8 cellular contexts compared by ENCODE assay signal in genomic region chr19:42286349-42287016, GRCh38. TPM values are rescaled to one million over a fixed set of nuclear protein-coding genes. Genes with fewer than 3 reads are reported as not detected.
DNase-seq lines count a peak whose midpoint lies in the region; ATAC-seq, FAIRE-seq and TF ChIP-seq lines count a peak whose summit lies in the region.

No MANE protein-coding gene starts in this region.

- H4K20me1 ChIP-seq in K562 (replicated peaks; ENCODE audit: control insufficient read depth, insufficient read depth, low read length), result 0 out of 2 replicates have a peak, but pooled peaks cover 8% of the 10 kb centered on the region

- 56% methylated on average over 10 of the region's 13 CpGs for WGBS in K562 (ENCODE audit: insufficient coverage, low coverage, missing lambda C conversion rate)

- TF ChIP-seq EP300 in K562 (IDR thresholded peaks at IDR 0.05; ENCODE audit: low read length), result no peak

- POLR2A ChIA-PET in K562 (lab: Yijun Ruan, JAX), result no interaction called here

- no peak for TF ChIP-seq RAD21 in K562 (CRISPR knock-in tag; conservative IDR thresholded peaks at IDR 0.05 in 1 of 2, IDR thresholded peaks at IDR 0.05 in 1 of 2)

- H3K4me3 Mint-ChIP-seq in activated naive CD8-positive, alpha-beta T cell, result no peak overlapping the region
- H3K4me3 Mint-ChIP-seq in activated naive CD8-positive, alpha-beta T cell treated with anti-CD3 and anti-CD28 coated beads, Interleukin-2, amount 50 U/mL, for 24 hours, result no peak overlapping the region
- peak overlapping the region; percentile 94 for H3K4me3 Mint-ChIP-seq in memory B cell

- peak overlapping the region; percentile 83 for H3K4me2 ChIP-seq in K562 (ENCODE audit: insufficient read depth, low read length)

- H3K9me1 ChIP-seq in K562 (ENCODE audit: control insufficient read depth, insufficient read depth, low read length), result no peaks in the 10 kb centered on the region

- no peak for FAIRE-seq in K562 (lab: Jason Lieb, UNC)

- peak overlapping the region; percentile 70 to 94; a peak in 3 of 4 replicates for H3K9ac ChIP-seq in K562 (ENCODE audit: insufficient read depth in 1 of 2, low read depth in 2 of 2, low read length in 2 of 2)

- no peaks in the 10 kb centered on the region for H3K9me3 ChIP-seq in K562 (replicated peaks; ENCODE audit: control insufficient read depth, insufficient read depth, low read depth, low read length)
- H3K9me3 ChIP-seq in vagina, result no peaks in the 10 kb centered on the region

- intact Hi-C loops in K562 (cut with micrococcal nuclease), result no loop called here
- intact Hi-C loops in vagina (cut with DNase I), result no loop called here

- TF ChIP-seq POLR2A in K562 (conservative IDR thresholded peaks at IDR 0.05), result no peak
- no peak for TF ChIP-seq POLR2A in vagina (IDR thresholded peaks at IDR 0.05)

- no peaks in the 10 kb centered on the region for H3K27me3 Mint-ChIP-seq in activated naive CD8-positive, alpha-beta T cell
- H3K27me3 Mint-ChIP-seq in activated naive CD8-positive, alpha-beta T cell treated with anti-CD3 and anti-CD28 coated beads, Interleukin-2, amount 50 U/mL, for 24 hours, result no peaks in the 10 kb centered on the region
- H3K27me3 Mint-ChIP-seq in memory B cell, result no peaks in the 10 kb centered on the region

- H3K27ac ChIP-seq in K562 (ENCODE audit: extremely low read depth, low read depth, low read length) (peak overlapping the region; percentile 34; the same call in 1 of the 3 replicates), vagina (peak overlapping the region; percentile 94)

- 0 out of 6 replicates have a peak, but pooled peaks of 1 of the 3 experiments have one; percentile 14 for TF ChIP-seq CTCF in K562 (IDR thresholded peaks at IDR 0.05 in 2 of 3, conservative IDR thresholded peaks at IDR 0.05 in 1 of 3; ENCODE audit: insufficient read depth in 2 of 3, low read depth in 1 of 3, low read length in 3 of 3)
- no peak for TF ChIP-seq CTCF in vagina (IDR thresholded peaks at IDR 0.05)

- no TSS peak for BruUV-seq in K562 (replicated peaks; lab: Mats Ljungman, UMichigan)

- H3K9me3 Mint-ChIP-seq in activated naive CD8-positive, alpha-beta T cell (ENCODE audit: low read depth), result no peaks in the 10 kb centered on the region
- H3K9me3 Mint-ChIP-seq in activated naive CD8-positive, alpha-beta T cell treated with anti-CD3 and anti-CD28 coated beads, Interleukin-2, amount 50 U/mL, for 24 hours, result no peaks in the 10 kb centered on the region
- no peaks in the 10 kb centered on the region for H3K9me3 Mint-ChIP-seq in memory B cell

- H3K4me1 Mint-ChIP-seq in activated naive CD8-positive, alpha-beta T cell (ENCODE audit: low read depth), result peaks cover 26% of the 10 kb centered on the region
- peaks cover 17% of the 10 kb centered on the region for H3K4me1 Mint-ChIP-seq in activated naive CD8-positive, alpha-beta T cell treated with anti-CD3 and anti-CD28 coated beads, Interleukin-2, amount 50 U/mL, for 24 hours
- peaks cover 28% of the 10 kb centered on the region for H3K4me1 Mint-ChIP-seq in memory B cell

- peak overlapping the region; percentile 81 for H3K27ac Mint-ChIP-seq in activated naive CD8-positive, alpha-beta T cell
- H3K27ac Mint-ChIP-seq in activated naive CD8-positive, alpha-beta T cell treated with anti-CD3 and anti-CD28 coated beads, Interleukin-2, amount 50 U/mL, for 24 hours, result no peak overlapping the region
- H3K27ac Mint-ChIP-seq in memory B cell, result peak overlapping the region; percentile 76

- H3K4me3 ChIP-seq in K562, result no peak overlapping the region
- H3K4me3 ChIP-seq in vagina, result peak overlapping the region; percentile 11 to 90

- ATAC-seq in activated naive CD8-positive, alpha-beta T cell treated with anti-CD3 and anti-CD28 coated beads, Interleukin-2, amount 50 U/mL, for 24 hours, result no peak
- no peak for ATAC-seq in K562
- ATAC-seq in memory B cell (ENCODE audit: low read depth), result no peak

- CTCF ChIA-PET in K562 (lab: Yijun Ruan, JAX; ENCODE audit: low intra/inter-chr PET ratio), result no interaction called here

- H2AFZ ChIP-seq in K562 (ENCODE audit: low read depth, low read length), result no peak overlapping the region

- peaks cover 36 to 80% of the 10 kb centered on the region in 2 experiments for H3K4me1 ChIP-seq in K562 (replicated peaks in 1 of 2; ENCODE audit: control insufficient read depth in 2 of 2, insufficient read depth in 2 of 2, low read length in 2 of 2)
- H3K4me1 ChIP-seq in vagina, result peaks cover 47% of the 10 kb centered on the region

- DNase-seq in activated naive CD8-positive, alpha-beta T cell treated with anti-CD3 and anti-CD28 coated beads, Interleukin-2, amount 50 U/mL, for 24 hours, result no peak
- DNase-seq in K562 (ENCODE audit: extremely low read depth in 1 of 4, low spot score in 3 of 4), result peak; percentile 45 to 66 (median 56)
- DNase-seq in memory B cell (ENCODE audit: low spot score in 2 of 2), result no peak
- DNase-seq in vagina (ENCODE audit: extremely low spot score in 2 of 2), result no peak
- no peak for DNase-seq in stimulated activated CD4-positive, alpha-beta T cell treated with anti-CD3 and anti-CD28 coated beads, Interleukin-2, amount 100 ng/mL, for 24 hours
- DNase-seq in stimulated activated CD4-positive, alpha-beta T cell treated with anti-CD3 and anti-CD28 coated beads, Interleukin-2, amount 100 ng/mL, for 48 hours, result no peak
- no peak for DNase-seq in GOT3 (lab: John Stamatoyannopoulos, UW)

- H3K27me3 ChIP-seq in K562 (ENCODE audit: control insufficient read depth in 2 of 2, insufficient read depth in 2 of 2, low read length in 2 of 2) (no peaks in the 10 kb centered on the region; a peak in 1 of 5 replicates), vagina (no peaks in the 10 kb centered on the region)

- H3K36me3 ChIP-seq in K562 (ENCODE audit: control insufficient read depth, insufficient read depth, low read length), result peaks cover 50% of the 10 kb centered on the region; the same call in 2 of the 3 replicates
- H3K36me3 ChIP-seq in vagina, result peaks cover 0 to 41% of the 10 kb centered on the region in 2 donors

- H3K36me3 Mint-ChIP-seq in activated naive CD8-positive, alpha-beta T cell, result no peaks in the 10 kb centered on the region
- H3K36me3 Mint-ChIP-seq in activated naive CD8-positive, alpha-beta T cell treated with anti-CD3 and anti-CD28 coated beads, Interleukin-2, amount 50 U/mL, for 24 hours (ENCODE audit: low read depth), result peaks cover 6% of the 10 kb centered on the region
- peaks cover 6% of the 10 kb centered on the region for H3K36me3 Mint-ChIP-seq in memory B cell

- H3K79me2 ChIP-seq in K562 (ENCODE audit: control insufficient read depth, insufficient read depth, low read length), result peaks cover 44% of the 10 kb centered on the region

- in situ Hi-C loops in K562 (cut with MboI), result no loop called here

RNA-seq across cellular contexts. Expression of gene PRR19, which starts 15.4 kb away (rescaled TPM):
- 0.30 and 0.67 TPM in 2 replicates for total RNA-seq in K562 (2011; cell fraction: chromatin; rRNA removed; ENCODE audit: low replicate concordance)
- total RNA-seq in K562 (2011; cell fraction: nucleolus; rRNA removed), result 0.39 and 0.83 TPM in 2 replicates
- 0.76 and 0.81 TPM in 2 replicates for total RNA-seq in K562 (2011; cell fraction: nucleoplasm; rRNA removed)
- total RNA-seq in K562 (2014; rRNA removed) (0.54 and 1.1 TPM in 2 replicates), K562 (2014; rRNA removed; fragmentation: Illumina TruSeq; extraction: Trizol) (0.11 and 0.32 TPM in 2 replicates), K562 (2015; rRNA removed; fragmentation: Illumina TruSeq; extraction: Trizol) (0.94 and 1.1 TPM in 2 replicates), K562 (2021) (1.6 and 1.8 TPM in 2 replicates), vagina (not detected)
- polyA plus RNA-seq in K562 (2011; rRNA removed) (0.24 and 0.34 TPM in 2 replicates), K562 (2014; fragmentation: Illumina TruSeq; extraction: Trizol) (1.0 and 1.9 TPM in 2 replicates), K562 (2014; fragmentation: Nextera tagmentation; extraction: Ambion mirVana) (under 1 TPM; 0.10 to 0.18 TPM), K562 (2014; rRNA removed) (0.73 and 1.6 TPM in 2 replicates)
- 0.41 and 2.0 TPM in 2 replicates for polyA plus RNA-seq in K562 (2011; cell fraction: cytosol; rRNA removed)
- polyA plus RNA-seq in K562 (2011; cell fraction: nucleus; rRNA removed), result 0.21 and 0.77 TPM in 2 replicates
- polyA plus RNA-seq in K562 (2012), result 1.4 and 1.7 TPM in 2 replicates
- 0.15 and 0.32 TPM in 2 replicates for polyA minus RNA-seq in K562 (2011; rRNA and poly(A)+ RNA removed)
- 1.2 TPM in 1 of 2 replicates, not detected in the other for polyA minus RNA-seq in K562 (2011; cell fraction: cytosol; rRNA and poly(A)+ RNA removed)
- polyA minus RNA-seq in K562 (2011; cell fraction: nucleus; rRNA and poly(A)+ RNA removed), result 0.40 TPM in 1 of 2 replicates, not detected in the other

RNA-seq across cellular contexts. Expression of gene PAFAH1B3, which starts 15.9 kb away (rescaled TPM):
- 3.9 and 24.8 TPM in 2 replicates for total RNA-seq in K562 (2011; cell fraction: chromatin; rRNA removed; ENCODE audit: low replicate concordance)
- total RNA-seq in K562 (2011; cell fraction: nucleolus; rRNA removed), result 45.0 and 47.0 TPM in 2 replicates
- total RNA-seq in K562 (2011; cell fraction: nucleoplasm; rRNA removed), result 16.6 and 17.6 TPM in 2 replicates
- 114 and 146 TPM in 2 replicates for total RNA-seq in K562 (2014; rRNA removed)
- 28.7 and 48.0 TPM in 2 replicates for total RNA-seq in K562 (2014; rRNA removed; fragmentation: Illumina TruSeq; extraction: Trizol)
- 78.9 and 81.0 TPM in 2 replicates for total RNA-seq in K562 (2015; rRNA removed; fragmentation: Illumina TruSeq; extraction: Trizol)
- 130 and 138 TPM in 2 replicates for total RNA-seq in K562 (2021)
- 27.5 and 40.8 TPM in 2 replicates for polyA plus RNA-seq in K562 (2011; rRNA removed)
- polyA plus RNA-seq in K562 (2011; cell fraction: cytosol; rRNA removed), result 71.5 and 165 TPM in 2 replicates
- 47.4 and 73.9 TPM in 2 replicates for polyA plus RNA-seq in K562 (2011; cell fraction: nucleus; rRNA removed)
- 83.4 and 102 TPM in 2 replicates for polyA plus RNA-seq in K562 (2012)
- polyA plus RNA-seq in K562 (2014; fragmentation: Illumina TruSeq; extraction: Trizol), result 96.7 and 113 TPM in 2 replicates
- polyA plus RNA-seq in K562 (2014; fragmentation: Nextera tagmentation; extraction: Ambion mirVana), result 10 to 100 TPM; 10.5 to 23.5 TPM
- polyA plus RNA-seq in K562 (2014; rRNA removed), result 79.6 and 80.6 TPM in 2 replicates
- polyA minus RNA-seq in K562 (2011; rRNA and poly(A)+ RNA removed), result 20.7 and 34.8 TPM in 2 replicates
- 70.3 and 71.1 TPM in 2 replicates for polyA minus RNA-seq in K562 (2011; cell fraction: cytosol; rRNA and poly(A)+ RNA removed)
- 16.8 and 18.9 TPM in 2 replicates for polyA minus RNA-seq in K562 (2011; cell fraction: nucleus; rRNA and poly(A)+ RNA removed)
- total RNA-seq in vagina, result 21.9 TPM

RNA-seq across cellular contexts. Expression of gene CIC, which starts 17.4 kb away (rescaled TPM):
- 24.1 and 86.8 TPM in 2 replicates for total RNA-seq in K562 (2011; cell fraction: chromatin; rRNA removed; ENCODE audit: low replicate concordance)
- 64.6 and 65.9 TPM in 2 replicates for total RNA-seq in K562 (2011; cell fraction: nucleolus; rRNA removed)
- total RNA-seq in K562 (2011; cell fraction: nucleoplasm; rRNA removed), result 39.3 and 41.3 TPM in 2 replicates
- total RNA-seq in K562 (2014; rRNA removed), result 13.6 and 13.7 TPM in 2 replicates
- 1.5 and 2.2 TPM in 2 replicates for total RNA-seq in K562 (2014; rRNA removed; fragmentation: Illumina TruSeq; extraction: Trizol)
- 8.6 and 8.7 TPM in 2 replicates for total RNA-seq in K562 (2015; rRNA removed; fragmentation: Illumina TruSeq; extraction: Trizol)
- 37.6 and 44.7 TPM in 2 replicates for total RNA-seq in K562 (2021)
- 3.0 and 5.8 TPM in 2 replicates for polyA plus RNA-seq in K562 (2011; rRNA removed)
- polyA plus RNA-seq in K562 (2011; cell fraction: cytosol; rRNA removed), result 4.3 and 10.0 TPM in 2 replicates
- 37.3 and 64.7 TPM in 2 replicates for polyA plus RNA-seq in K562 (2011; cell fraction: nucleus; rRNA removed)
- 24.4 and 27.9 TPM in 2 replicates for polyA plus RNA-seq in K562 (2012)
- 12.0 and 21.5 TPM in 2 replicates for polyA plus RNA-seq in K562 (2014; fragmentation: Illumina TruSeq; extraction: Trizol)
- under 1 TPM; 0.07 to 0.13 TPM for polyA plus RNA-seq in K562 (2014; fragmentation: Nextera tagmentation; extraction: Ambion mirVana)
- polyA plus RNA-seq in K562 (2014; rRNA removed), result 18.9 and 19.9 TPM in 2 replicates
- 1.8 and 2.4 TPM in 2 replicates for polyA minus RNA-seq in K562 (2011; rRNA and poly(A)+ RNA removed)
- polyA minus RNA-seq in K562 (2011; cell fraction: cytosol; rRNA and poly(A)+ RNA removed), result 12.8 and 21.3 TPM in 2 replicates
- 14.4 and 16.6 TPM in 2 replicates for polyA minus RNA-seq in K562 (2011; cell fraction: nucleus; rRNA and poly(A)+ RNA removed)
- 36.1 TPM for total RNA-seq in vagina

RNA-seq across cellular contexts. Expression of gene TMEM145, which starts 26.6 kb away (rescaled TPM):
- total RNA-seq in K562 (2011; cell fraction: chromatin; rRNA removed; ENCODE audit: low replicate concordance), result 4.7 and 17.0 TPM in 2 replicates
- 7.8 and 16.2 TPM in 2 replicates for total RNA-seq in K562 (2011; cell fraction: nucleolus; rRNA removed)
- 4.7 and 8.2 TPM in 2 replicates for total RNA-seq in K562 (2011; cell fraction: nucleoplasm; rRNA removed)
- total RNA-seq in K562 (2014; rRNA removed), result 0.61 TPM in 1 of 2 replicates, not detected in the other
- total RNA-seq in K562 (2014; rRNA removed; fragmentation: Illumina TruSeq; extraction: Trizol), result 0.80 and 0.83 TPM in 2 replicates
- 0.75 and 0.94 TPM in 2 replicates for total RNA-seq in K562 (2015; rRNA removed; fragmentation: Illumina TruSeq; extraction: Trizol)
- 2.8 and 5.5 TPM in 2 replicates for total RNA-seq in K562 (2021)
- 1.3 and 1.8 TPM in 2 replicates for polyA plus RNA-seq in K562 (2011; rRNA removed)
- polyA plus RNA-seq in K562 (2011; cell fraction: cytosol; rRNA removed), result 0.54 and 0.77 TPM in 2 replicates
- 16.6 and 17.9 TPM in 2 replicates for polyA plus RNA-seq in K562 (2011; cell fraction: nucleus; rRNA removed)
- polyA plus RNA-seq in K562 (2012), result 0.91 and 2.6 TPM in 2 replicates
- 1.8 and 2.0 TPM in 2 replicates for polyA plus RNA-seq in K562 (2014; fragmentation: Illumina TruSeq; extraction: Trizol)
- polyA plus RNA-seq in K562 (2014; fragmentation: Nextera tagmentation; extraction: Ambion mirVana), result not detected
- polyA plus RNA-seq in K562 (2014; rRNA removed), result 3.0 and 4.1 TPM in 2 replicates
- polyA minus RNA-seq in K562 (2011; rRNA and poly(A)+ RNA removed), result 1.9 and 2.4 TPM in 2 replicates
- 4.5 TPM in 1 of 2 replicates, not detected in the other for polyA minus RNA-seq in K562 (2011; cell fraction: cytosol; rRNA and poly(A)+ RNA removed)
- polyA minus RNA-seq in K562 (2011; cell fraction: nucleus; rRNA and poly(A)+ RNA removed), result 6.6 and 11.7 TPM in 2 replicates
- total RNA-seq in vagina, result not detected

RNA-seq across cellular contexts. Expression of gene ERF, which starts 31.6 kb away (rescaled TPM):
- 105 and 266 TPM in 2 replicates for total RNA-seq in K562 (2011; cell fraction: chromatin; rRNA removed; ENCODE audit: low replicate concordance)
- total RNA-seq in K562 (2011; cell fraction: nucleolus; rRNA removed), result 150 and 152 TPM in 2 replicates
- 89.4 and 93.6 TPM in 2 replicates for total RNA-seq in K562 (2011; cell fraction: nucleoplasm; rRNA removed)
- total RNA-seq in K562 (2014; rRNA removed) (27.1 and 29.8 TPM in 2 replicates), K562 (2014; rRNA removed; fragmentation: Illumina TruSeq; extraction: Trizol) (19.0 and 20.0 TPM in 2 replicates), K562 (2015; rRNA removed; fragmentation: Illumina TruSeq; extraction: Trizol) (26.5 and 30.0 TPM in 2 replicates), K562 (2021) (72.7 and 75.4 TPM in 2 replicates), vagina (44.7 TPM)
- polyA plus RNA-seq in K562 (2011; rRNA removed) (27.0 and 41.5 TPM in 2 replicates), K562 (2014; fragmentation: Illumina TruSeq; extraction: Trizol) (28.9 and 45.7 TPM in 2 replicates), K562 (2014; fragmentation: Nextera tagmentation; extraction: Ambion mirVana) (under 1 TPM; 0.03 to 0.13 TPM), K562 (2014; rRNA removed) (54.9 and 62.2 TPM in 2 replicates)
- polyA plus RNA-seq in K562 (2011; cell fraction: cytosol; rRNA removed), result 33.1 and 53.6 TPM in 2 replicates
- 142 and 197 TPM in 2 replicates for polyA plus RNA-seq in K562 (2011; cell fraction: nucleus; rRNA removed)
- 34.3 and 44.0 TPM in 2 replicates for polyA plus RNA-seq in K562 (2012)
- 16.2 and 21.5 TPM in 2 replicates for polyA minus RNA-seq in K562 (2011; rRNA and poly(A)+ RNA removed)
- 31.7 and 33.0 TPM in 2 replicates for polyA minus RNA-seq in K562 (2011; cell fraction: cytosol; rRNA and poly(A)+ RNA removed)
- polyA minus RNA-seq in K562 (2011; cell fraction: nucleus; rRNA and poly(A)+ RNA removed), result 30.3 and 43.7 TPM in 2 replicates

Comparison
In these comparisons a context has a peak if more than half of its experiments do, and no peak if none do; other contexts are left out.
1. DNase-seq: peak in K562 (4 of 4); none in activated naive CD8-positive, alpha-beta T cell treated with anti-CD3 and anti-CD28 coated beads, Interleukin-2, amount 50 U/mL, for 24 hours (single experiment), memory B cell (0 of 2), vagina (0 of 2), stimulated activated CD4-positive, alpha-beta T cell treated with anti-CD3 and anti-CD28 coated beads, Interleukin-2, amount 100 ng/mL, for 24 hours (0 of 2), stimulated activated CD4-positive, alpha-beta T cell treated with anti-CD3 and anti-CD28 coated beads, Interleukin-2, amount 100 ng/mL, for 48 hours (0 of 2) and GOT3 (single experiment).